Comparison of ENCODE assay signal across 22 cellular contexts in the genomic region with DNA sequence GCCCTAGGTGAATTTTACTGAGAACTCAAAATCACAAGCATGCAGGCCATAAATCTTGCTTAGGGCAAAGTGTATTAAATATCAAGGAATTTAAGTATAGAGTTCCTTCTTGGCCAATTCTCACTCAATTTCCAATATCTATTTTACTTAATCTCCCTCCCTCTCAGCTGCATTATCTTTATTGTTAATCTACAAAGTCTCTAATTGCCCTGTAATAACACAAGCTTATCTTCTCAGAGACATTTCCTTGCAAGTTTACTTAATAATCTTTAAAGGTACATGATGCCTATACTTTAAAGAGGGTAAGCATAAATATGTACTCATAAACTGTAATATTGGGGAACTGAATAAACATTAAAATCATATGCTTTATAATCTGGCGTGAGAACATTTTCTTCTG. TPM values are rescaled to one million over a fixed set of nuclear protein-coding genes. Genes with fewer than 3 reads are reported as not detected.
DNase-seq lines count a peak whose midpoint lies in the region; ATAC-seq, FAIRE-seq and TF ChIP-seq lines count a peak whose summit lies in the region.
"Had no signal": no experiment of that assay in that cellular context is flagged by ENCODE, and none has a peak within 500 bp of the region (broad histone marks: within the 10 kb centered on the region; RNA-seq: fewer than 3 reads in every experiment).

No MANE protein-coding gene starts in this region.

- FAIRE-seq in A549 (lab: Jason Lieb, UNC) (peak; percentile 43), colon (lab: Jason Lieb, UNC) (peak; percentile 14)
- FAIRE-seq: G401.6, GM12892, GM19239, H1 had no signal

- H3K4me3 ChIP-seq in A549 (no peak overlapping the region), HEK293 (ENCODE audit: low read depth, low read length) (no peak overlapping the region)
- H3K4me3 ChIP-seq: GM23248 had no signal

- no peaks in the 10 kb centered on the region; the same call in 1 of the 2 replicates for H3K4me1 Mint-ChIP-seq in WTC11
- H3K4me1 Mint-ChIP-seq: CD4-positive, alpha-beta memory T cell had no signal

- no peaks in the 10 kb centered on the region for H3K9me3 Mint-ChIP-seq in WTC11
- H3K9me3 Mint-ChIP-seq: CD4-positive, alpha-beta memory T cell had no signal

- no peak for TF ChIP-seq EP300 in A549 (IDR thresholded peaks at IDR 0.05)

- TF ChIP-seq CTCF in A549 (IDR thresholded peaks at IDR 0.05), result no peak
- no peak for TF ChIP-seq CTCF in HEK293 (tag by site-specific recombination; IDR thresholded peaks at IDR 0.05)
- TF ChIP-seq CTCF in foreskin keratinocyte (conservative IDR thresholded peaks at IDR 0.05), result no peak
- no peak for TF ChIP-seq CTCF in WTC11 (IDR thresholded peaks at IDR 0.05)

- CTCF ChIA-PET in A549 (lab: Yijun Ruan, JAX) (no interaction called here), HEK293 (lab: Yijun Ruan, JAX) (no interaction called here), WTC11 (lab: Charles Lee) (no interaction called here)

- POLR2A ChIA-PET in A549 (lab: Yijun Ruan, JAX), result no interaction called here
- POLR2A ChIA-PET in HEK293 (lab: Yijun Ruan, JAX), result no interaction called here
- POLR2A ChIA-PET in WTC11 (lab: Charles Lee), result no interaction called here

- WGBS in A549 (ENCODE audit: missing lambda C conversion rate), result 95% methylated on average over 1 of the region's 1 CpG

- H3K27ac Mint-ChIP-seq in WTC11, result no peak overlapping the region
- H3K27ac Mint-ChIP-seq: CD4-positive, alpha-beta memory T cell had no signal

- H3K4me3 Mint-ChIP-seq in WTC11, result no peak overlapping the region
- H3K4me3 Mint-ChIP-seq: CD4-positive, alpha-beta memory T cell had no signal

- H3K27me3 Mint-ChIP-seq in WTC11 (ENCODE audit: low read depth), result no peaks in the 10 kb centered on the region; the same call in 1 of the 2 replicates
- H3K27me3 Mint-ChIP-seq: CD4-positive, alpha-beta memory T cell had no signal

- H3K9me3 ChIP-seq in A549 (no peaks in the 10 kb centered on the region), HEK293 (ENCODE audit: control insufficient read depth, insufficient read depth, low read depth, low read length) (no peaks in the 10 kb centered on the region)

- H3K4me2 ChIP-seq in A549, result no peak overlapping the region

- TF ChIP-seq POLR2A in A549 (IDR thresholded peaks at IDR 0.05; ENCODE audit: low read length), result no peak

- ATAC-seq in A549 (no peak), foreskin keratinocyte (no peak), WTC11 (no peak)

- DNase-seq in A549 (ENCODE audit: low read depth in 1 of 2, low spot score in 1 of 2), result no peak
- DNase-seq in foreskin keratinocyte, result no peak
- no peak for DNase-seq in WTC11 (ENCODE audit: low spot score)
- no peak for DNase-seq in stimulated activated naive CD4-positive, alpha-beta T cell treated with Interleukin-2 at 50 U/mL for 16 hours (lab: John Stamatoyannopoulos, UW)
- DNase-seq: 8988T; C1 segment of cervical spinal cord; Calu3; CD4-positive, alpha-beta memory T cell; COR-L47; DMS153; DND-41; GM23248; H7; HCEC 1CT had no signal

- no peak overlapping the region for H3K27ac ChIP-seq in A549
- no peak overlapping the region for H3K27ac ChIP-seq in HEK293 (ENCODE audit: extremely low read depth, low read depth, low read length)
- H3K27ac ChIP-seq in foreskin keratinocyte, result no peak overlapping the region
- H3K27ac ChIP-seq: GM23248 had no signal

- TF ChIP-seq RAD21 in A549 (conservative IDR thresholded peaks at IDR 0.05 in 1 of 2, IDR thresholded peaks at IDR 0.05 in 1 of 2), result no peak

- no peaks in the 10 kb centered on the region for H3K36me3 ChIP-seq in HEK293 (ENCODE audit: control insufficient read depth in 2 of 2, insufficient read depth in 1 of 2, low read length in 2 of 2)

- no peaks in the 10 kb centered on the region for H3K36me3 Mint-ChIP-seq in WTC11
- H3K36me3 Mint-ChIP-seq: CD4-positive, alpha-beta memory T cell had no signal

- no peaks in the 10 kb centered on the region for H3K27me3 ChIP-seq in foreskin keratinocyte

- H3K4me1 ChIP-seq in A549, result no peaks in the 10 kb centered on the region
- peaks cover 3% of the 10 kb centered on the region; the same call in 1 of the 2 replicates for H3K4me1 ChIP-seq in HEK293 (ENCODE audit: control insufficient read depth, insufficient read depth, low read length)
- no peaks in the 10 kb centered on the region for H3K4me1 ChIP-seq in foreskin keratinocyte

TF ChIP-seq in A549, 52 proteins besides CTCF, POLR2A, EP300 and RAD21:
- TF ChIP-seq CBX2 (IDR thresholded peaks at IDR 0.05; ENCODE audit: borderline replicate concordance, low read depth), result no peak

TF ChIP-seq in HEK293, 187 proteins besides CTCF, POLR2A, EP300 and RAD21 (continues in another document):
- TF ChIP-seq, protein P1, sequence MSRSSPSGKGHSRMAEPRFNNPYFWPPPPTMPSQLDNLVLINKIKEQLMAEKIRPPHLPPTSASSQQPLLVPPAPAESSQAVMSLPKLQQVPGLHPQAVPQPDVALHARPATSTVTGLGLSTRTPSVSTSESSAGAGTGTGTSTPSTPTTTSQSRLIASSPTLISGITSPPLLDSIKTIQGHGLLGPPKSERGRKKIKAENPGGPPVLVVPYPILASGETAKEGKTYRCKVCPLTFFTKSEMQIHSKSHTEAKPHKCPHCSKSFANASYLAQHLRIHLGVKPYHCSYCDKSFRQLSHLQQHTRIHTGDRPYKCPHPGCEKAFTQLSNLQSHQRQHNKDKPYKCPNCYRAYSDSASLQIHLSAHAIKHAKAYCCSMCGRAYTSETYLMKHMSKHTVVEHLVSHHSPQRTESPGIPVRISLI (tag by site-specific recombination; IDR thresholded peaks at IDR 0.05), result no peak
- TF ChIP-seq, protein P2, sequence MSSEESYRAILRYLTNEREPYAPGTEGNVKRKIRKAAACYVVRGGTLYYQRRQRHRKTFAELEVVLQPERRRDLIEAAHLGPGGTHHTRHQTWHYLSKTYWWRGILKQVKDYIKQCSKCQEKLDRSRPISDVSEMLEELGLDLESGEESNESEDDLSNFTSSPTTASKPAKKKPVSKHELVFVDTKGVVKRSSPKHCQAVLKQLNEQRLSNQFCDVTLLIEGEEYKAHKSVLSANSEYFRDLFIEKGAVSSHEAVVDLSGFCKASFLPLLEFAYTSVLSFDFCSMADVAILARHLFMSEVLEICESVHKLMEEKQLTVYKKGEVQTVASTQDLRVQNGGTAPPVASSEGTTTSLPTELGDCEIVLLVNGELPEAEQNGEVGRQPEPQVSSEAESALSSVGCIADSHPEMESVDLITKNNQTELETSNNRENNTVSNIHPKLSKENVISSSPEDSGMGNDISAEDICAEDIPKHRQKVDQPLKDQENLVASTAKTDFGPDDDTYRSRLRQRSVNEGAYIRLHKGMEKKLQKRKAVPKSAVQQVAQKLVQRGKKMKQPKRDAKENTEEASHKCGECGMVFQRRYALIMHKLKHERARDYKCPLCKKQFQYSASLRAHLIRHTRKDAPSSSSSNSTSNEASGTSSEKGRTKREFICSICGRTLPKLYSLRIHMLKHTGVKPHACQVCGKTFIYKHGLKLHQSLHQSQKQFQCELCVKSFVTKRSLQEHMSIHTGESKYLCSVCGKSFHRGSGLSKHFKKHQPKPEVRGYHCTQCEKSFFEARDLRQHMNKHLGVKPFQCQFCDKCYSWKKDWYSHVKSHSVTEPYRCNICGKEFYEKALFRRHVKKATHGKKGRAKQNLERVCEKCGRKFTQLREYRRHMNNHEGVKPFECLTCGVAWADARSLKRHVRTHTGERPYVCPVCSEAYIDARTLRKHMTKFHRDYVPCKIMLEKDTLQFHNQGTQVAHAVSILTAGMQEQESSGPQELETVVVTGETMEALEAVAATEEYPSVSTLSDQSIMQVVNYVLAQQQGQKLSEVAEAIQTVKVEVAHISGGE (tag by site-specific recombination; conservative IDR thresholded peaks at IDR 0.05; ENCODE audit: low read depth), result no peak

TF ChIP-seq in WTC11, 78 proteins besides CTCF, POLR2A, EP300 and RAD21 (continues in another document):
- no peak for TF ChIP-seq SP1 (CRISPR knock-in tag; conservative IDR thresholded peaks at IDR 0.05)
- no peak for TF ChIP-seq ZNF396 (CRISPR knock-in tag; IDR thresholded peaks at IDR 0.05; ENCODE audit: borderline replicate concordance)
- TF ChIP-seq, protein P3, sequence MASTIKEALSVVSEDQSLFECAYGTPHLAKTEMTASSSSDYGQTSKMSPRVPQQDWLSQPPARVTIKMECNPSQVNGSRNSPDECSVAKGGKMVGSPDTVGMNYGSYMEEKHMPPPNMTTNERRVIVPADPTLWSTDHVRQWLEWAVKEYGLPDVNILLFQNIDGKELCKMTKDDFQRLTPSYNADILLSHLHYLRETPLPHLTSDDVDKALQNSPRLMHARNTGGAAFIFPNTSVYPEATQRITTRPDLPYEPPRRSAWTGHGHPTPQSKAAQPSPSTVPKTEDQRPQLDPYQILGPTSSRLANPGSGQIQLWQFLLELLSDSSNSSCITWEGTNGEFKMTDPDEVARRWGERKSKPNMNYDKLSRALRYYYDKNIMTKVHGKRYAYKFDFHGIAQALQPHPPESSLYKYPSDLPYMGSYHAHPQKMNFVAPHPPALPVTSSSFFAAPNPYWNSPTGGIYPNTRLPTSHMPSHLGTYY (CRISPR knock-in tag; IDR thresholded peaks at IDR 0.05), result no peak
- TF ChIP-seq, protein P4, sequence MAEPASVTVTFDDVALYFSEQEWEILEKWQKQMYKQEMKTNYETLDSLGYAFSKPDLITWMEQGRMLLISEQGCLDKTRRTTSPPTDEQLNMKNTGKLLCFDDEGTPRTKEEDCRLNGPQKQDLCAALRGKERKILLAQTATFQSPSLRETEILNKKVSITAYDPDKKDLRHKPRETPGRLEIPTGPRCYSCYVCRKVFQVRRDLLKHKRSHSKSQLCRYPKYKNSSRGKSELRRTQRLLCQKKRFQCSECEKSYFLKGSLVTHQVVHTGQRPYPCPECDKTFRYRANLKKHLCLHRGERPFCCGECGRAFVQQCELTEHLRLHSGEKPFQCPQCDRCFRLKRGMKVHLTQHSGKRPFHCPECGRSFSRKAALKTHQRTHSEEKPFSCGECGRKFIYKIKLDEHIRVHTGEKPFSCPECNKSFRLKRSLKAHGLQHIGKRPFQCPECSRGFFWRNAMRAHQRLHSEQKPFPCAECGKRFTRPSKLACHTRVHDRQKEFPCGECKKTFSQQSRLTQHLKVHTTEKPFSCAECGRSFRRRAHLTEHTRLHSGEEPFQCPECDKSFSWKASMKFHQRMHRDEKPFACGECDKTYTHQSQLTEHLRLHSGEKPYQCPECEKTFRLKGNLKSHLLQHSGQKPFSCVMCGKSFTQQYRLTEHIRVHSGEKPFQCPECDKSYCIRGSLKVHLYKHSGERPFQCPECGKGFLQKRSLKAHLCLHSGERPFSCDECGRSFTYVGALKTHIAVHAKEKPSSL (CRISPR knock-in tag; conservative IDR thresholded peaks at IDR 0.05), result no peak
- TF ChIP-seq GRHL2 (CRISPR knock-in tag; IDR thresholded peaks at IDR 0.05; ENCODE audit: insufficient replicate concordance, severe bottlenecking), result no peak
- TF ChIP-seq ZNF263 (CRISPR knock-in tag; IDR thresholded peaks at IDR 0.05; ENCODE audit: low read depth), result no peak

RNA-seq across cellular contexts. Expression of a gene that starts 26.9 kb away (rescaled TPM):
- 0.35 and 0.48 TPM in 2 replicates for polyA plus RNA-seq in A549 (2011; rRNA removed)
- 0.10 and 0.13 TPM in 2 replicates for polyA plus RNA-seq in A549 (2012; cell fraction: cytosol; rRNA removed)
- polyA plus RNA-seq in A549 (2012; cell fraction: nucleus; rRNA removed), result 0.07 TPM in 2 replicates
- polyA plus RNA-seq in A549 (2017; fragmentation: RNase III; extraction: RNeasy Plus Mini Kit Qiagen cat#74134 plus additional on column Dnase treatment), result 0.05 to 0.09 TPM (median 0.05 TPM) in 3 replicates
- 0.08 and 0.15 TPM in 2 replicates for polyA minus RNA-seq in A549 (2011; rRNA and poly(A)+ RNA removed)
- total RNA-seq in foreskin keratinocyte, result not detected in 2 replicates
- polyA plus RNA-seq in foreskin keratinocyte, result not detected in 2 replicates
- 0.74 to 1.5 TPM (median 1.3 TPM) in 3 replicates for total RNA-seq in WTC11 (2021)
- total RNA-seq: A673; CD4-positive, alpha-beta memory T cell; GM23248 had no signal
- polyA plus RNA-seq: BJ; CD4-positive, alpha-beta memory T cell had no signal
